Comparison of ENCODE assay signal across 12 cellular contexts in the genomic region with DNA sequence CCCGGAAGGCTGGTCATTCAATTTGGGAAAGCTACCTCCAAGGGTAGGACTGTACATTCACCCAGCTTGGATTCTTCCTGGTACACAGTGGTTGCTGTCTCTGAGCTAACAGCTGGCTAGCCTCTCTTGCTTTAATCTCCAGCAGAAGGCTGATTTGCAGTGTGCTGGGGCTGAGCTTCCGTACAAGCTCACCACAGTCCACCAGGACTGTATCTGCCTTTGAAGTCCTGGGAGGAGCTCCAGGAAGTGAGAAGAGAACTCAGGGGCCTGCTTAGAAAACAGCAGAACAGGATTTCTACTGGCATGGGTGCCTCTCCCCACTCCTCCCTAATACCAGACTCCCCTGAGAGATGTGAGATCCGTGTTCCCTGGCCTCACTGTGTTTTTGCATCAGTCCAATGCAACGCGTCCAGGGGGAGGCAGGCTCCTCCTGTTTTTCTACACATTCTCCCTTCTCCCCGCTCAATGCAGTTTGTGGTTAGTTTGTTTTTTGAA. TPM values are rescaled to one million over a fixed set of nuclear protein-coding genes. Genes with fewer than 3 reads are reported as not detected.
DNase-seq lines count a peak whose midpoint lies in the region; ATAC-seq, FAIRE-seq and TF ChIP-seq lines count a peak whose summit lies in the region.
"Had no signal": no experiment of that assay in that cellular context is flagged by ENCODE, and none has a peak within 500 bp of the region (broad histone marks: within the 10 kb centered on the region; RNA-seq: fewer than 3 reads in every experiment).

No MANE protein-coding gene starts in this region.

- peak; percentile 80 for FAIRE-seq in keratinocyte (lab: Jason Lieb, UNC)

- no peak overlapping the region for H3K4ac ChIP-seq in mesendoderm (ENCODE audit: low read depth, low read length)

- H4K5ac ChIP-seq in mesendoderm (ENCODE audit: low read length), result no peak overlapping the region

- no peak overlapping the region for H3K56ac ChIP-seq in mesendoderm (ENCODE audit: low read length)

- no peak overlapping the region for H2AK5ac ChIP-seq in mesendoderm (ENCODE audit: low read length)

- peaks cover 98% of the 10 kb centered on the region for H3K27me3 ChIP-seq in HCT116 (ENCODE audit: insufficient read depth, low read length)
- H3K27me3 ChIP-seq in brain microvascular endothelial cell (replicated peaks), result peaks cover under 1% of the 10 kb centered on the region
- H3K27me3 ChIP-seq in keratinocyte (ENCODE audit: control insufficient read depth, extremely low read depth, insufficient read depth, low read length), result no peaks in the 10 kb centered on the region
- H3K27me3 ChIP-seq in skeletal muscle tissue (ENCODE audit: control insufficient read depth in 3 of 3, insufficient read depth in 3 of 3, low read length in 3 of 3), result peaks cover 12 to 30% (median 29%) of the 10 kb centered on the region in 3 donors
- H3K27me3 ChIP-seq in mesendoderm (ENCODE audit: insufficient read depth, low read length, poor library complexity), result no peaks in the 10 kb centered on the region

- 0 out of 2 replicates have a peak, but pooled peaks have one; percentile 22 for TF ChIP-seq RAD21 in HCT116 (IDR thresholded peaks at IDR 0.05; ENCODE audit: low read depth)

- H2BK15ac ChIP-seq in mesendoderm (replicated peaks; ENCODE audit: low read depth), result no peak overlapping the region

- POLR2A ChIA-PET in HCT116 (lab: Charles Lee), result no interaction called here

- dilution Hi-C loops in keratinocyte (cut with MboI; ENCODE audit: extremely low pct_ligation_motif_present, low sequenced_read_pairs), result no loop called here

- BruUV-seq in HCT116 (replicated peaks; lab: Mats Ljungman, UMichigan), result no TSS peak

- no peak overlapping the region for H4K8ac ChIP-seq in mesendoderm (ENCODE audit: low read depth, low read length)

- H3K36me3 ChIP-seq in HCT116 (ENCODE audit: control insufficient read depth in 1 of 2, insufficient read depth in 2 of 2, low read length in 2 of 2) (no peaks in the 10 kb centered on the region), brain microvascular endothelial cell (replicated peaks) (no peaks in the 10 kb centered on the region), keratinocyte (ENCODE audit: control insufficient read depth in 2 of 2, extremely low read depth in 1 of 2, insufficient read depth in 2 of 2, low read length in 2 of 2) (peaks cover 5 to 12% of the 10 kb centered on the region in 2 experiments), skeletal muscle tissue (ENCODE audit: control insufficient read depth in 3 of 3, insufficient read depth in 3 of 3, low read length in 3 of 3) (no peaks in the 10 kb centered on the region), mesendoderm (ENCODE audit: control insufficient read depth, insufficient read depth, low read length) (no peaks in the 10 kb centered on the region)

- RAD21 ChIA-PET in HCT116 (lab: Charles Lee; ENCODE audit: low non-redundant PET in 1 of 2, low total read pairs in 2 of 2, uncharacterized antibody in 2 of 2, unreplicated experiment in 2 of 2), result no interaction called here

- no CpG with 5 or more reads among the region's 6 CpGs for WGBS in mesendoderm (ENCODE audit: extremely low coverage, insufficient coverage, low lambda C conversion rate)

- no peaks in the 10 kb centered on the region for H3K9me2 ChIP-seq in HCT116 (ENCODE audit: insufficient read depth)

- no peak; a peak in 1 of 6 replicates for TF ChIP-seq CTCF in HCT116 (IDR thresholded peaks at IDR 0.05 in 2 of 3, conservative IDR thresholded peaks at IDR 0.05 in 1 of 3; ENCODE audit: borderline replicate concordance in 1 of 3, insufficient read depth in 1 of 3, low read depth in 2 of 3, low read length in 2 of 3)
- peak; percentile 36 for TF ChIP-seq CTCF in brain microvascular endothelial cell (IDR thresholded peaks at IDR 0.05; ENCODE audit: low read depth, low read length, missing control alignments)
- TF ChIP-seq CTCF in keratinocyte (optimal IDR thresholded peaks at IDR 0.05 in 1 of 3, IDR thresholded peaks at IDR 0.05 in 1 of 3, conservative IDR thresholded peaks at IDR 0.05 in 1 of 3; ENCODE audit: extremely low read depth in 1 of 3, insufficient read depth in 2 of 3, low read length in 3 of 3), result peak in 1 of 3 experiments; percentile 38

- H2AFZ ChIP-seq in HCT116 (ENCODE audit: low read depth, low read length, poor library complexity, severe bottlenecking) (no peak overlapping the region), keratinocyte (ENCODE audit: control insufficient read depth, low read length) (no peak overlapping the region)

- intact Hi-C loops in HCT116 (cut with micrococcal nuclease), result no loop called here

- H3K18ac ChIP-seq in mesendoderm (ENCODE audit: low read length), result no peak overlapping the region

- no peaks in the 10 kb centered on the region for H3K79me2 ChIP-seq in HCT116 (ENCODE audit: insufficient read depth, low read length)
- H3K79me2 ChIP-seq in keratinocyte (ENCODE audit: control insufficient read depth, insufficient read depth, low read length), result peaks cover 89% of the 10 kb centered on the region
- H3K79me2 ChIP-seq in mesendoderm (ENCODE audit: control insufficient read depth, insufficient read depth, low read length), result no peaks in the 10 kb centered on the region

- no peak overlapping the region for H3K9ac ChIP-seq in HCT116 (ENCODE audit: low read length)
- H3K9ac ChIP-seq in keratinocyte (ENCODE audit: control insufficient read depth, extremely low read depth, insufficient read depth, low read length), result no peak overlapping the region
- peak overlapping the region in 1 of 3 donors; percentile 23 for H3K9ac ChIP-seq in skeletal muscle tissue (ENCODE audit: low read depth in 1 of 3, low read length in 3 of 3)
- H3K9ac ChIP-seq in mesendoderm (ENCODE audit: low read length), result no peak overlapping the region

- H3K4me3 ChIP-seq in HCT116 (replicated peaks in 1 of 2; ENCODE audit: low read depth in 1 of 2, low read length in 2 of 2), result no peak overlapping the region
- H3K4me3 ChIP-seq in brain microvascular endothelial cell (ENCODE audit: low read depth, low read length), result no peak overlapping the region
- H3K4me3 ChIP-seq in keratinocyte (ENCODE audit: control insufficient read depth in 2 of 3, extremely low read depth in 1 of 3, insufficient read depth in 2 of 3, low read depth in 1 of 3, low read length in 3 of 3), result no peak overlapping the region
- H3K4me3 ChIP-seq in skeletal muscle tissue (ENCODE audit: low read length in 3 of 3), result peak overlapping the region in 1 of 3 donors; percentile 38
- no peak overlapping the region for H3K4me3 ChIP-seq in mesendoderm (ENCODE audit: low read length)

- H3K9me3 ChIP-seq in HCT116 (ENCODE audit: control insufficient read depth in 1 of 2, insufficient read depth in 1 of 2, low read depth in 1 of 2, low read length in 2 of 2) (no peaks in the 10 kb centered on the region), keratinocyte (ENCODE audit: control insufficient read depth, low read depth, low read length) (no peaks in the 10 kb centered on the region), skeletal muscle tissue (ENCODE audit: control insufficient read depth in 3 of 3, low read length in 3 of 3) (no peaks in the 10 kb centered on the region)

- CTCF ChIA-PET in HCT116 (lab: Charles Lee), result interaction anchor here (1.2 to 2.5 kb wide), 4 partner anchors 9 to 94 kb away, joined by 3 to 16 read pairs (median 4); no protein-coding TSS in a partner anchor

- in situ Hi-C loops in brain microvascular endothelial cell (cut with HindIII; ENCODE audit: low pct_ligation_motif_present, low sequenced_read_pairs), result no loop called here

- H4K20me1 ChIP-seq in HCT116 (ENCODE audit: insufficient read depth), result no peaks in the 10 kb centered on the region; the same call in 1 of the 2 replicates
- H4K20me1 ChIP-seq in keratinocyte (ENCODE audit: control insufficient read depth, extremely low read depth, insufficient read depth, low read length), result no peaks in the 10 kb centered on the region

- H3K27ac ChIP-seq in HCT116 (ENCODE audit: low read depth, low read length) (no peak overlapping the region), brain microvascular endothelial cell (no peak overlapping the region), keratinocyte (ENCODE audit: control insufficient read depth, insufficient read depth, low read length) (no peak overlapping the region), skeletal muscle tissue (ENCODE audit: low read depth, low read length) (peak overlapping the region; percentile 40), mesendoderm (ENCODE audit: low read depth, low read length) (no peak overlapping the region)

- no peaks in the 10 kb centered on the region for H3K79me1 ChIP-seq in mesendoderm (ENCODE audit: low read length)

- ATAC-seq in HCT116 (peak; percentile 31; the same call in 1 of the 2 replicates), HG02840 (IDR thresholded peaks at IDR 0.05; ENCODE audit: low FRiP score, unreplicated experiment) (no peak), GM21367 (IDR thresholded peaks at IDR 0.05; ENCODE audit: unreplicated experiment) (no peak)

- no peak overlapping the region for H2BK120ac ChIP-seq in mesendoderm (ENCODE audit: low read depth, low read length)

- H3K4me1 ChIP-seq in HCT116 (ENCODE audit: control insufficient read depth in 1 of 2, insufficient read depth in 2 of 2, low read length in 2 of 2) (no peaks in the 10 kb centered on the region), keratinocyte (ENCODE audit: control insufficient read depth, extremely low read depth, insufficient read depth, low read length) (peaks cover 57% of the 10 kb centered on the region), skeletal muscle tissue (ENCODE audit: control insufficient read depth in 3 of 3, insufficient read depth in 3 of 3, low read length in 3 of 3) (peaks cover 19 to 32% (median 19%) of the 10 kb centered on the region in 3 donors), mesendoderm (ENCODE audit: control insufficient read depth, low read depth, low read length) (no peaks in the 10 kb centered on the region)

- no peak overlapping the region for H2BK5ac ChIP-seq in mesendoderm (ENCODE audit: low read length)

- no peak for TF ChIP-seq POLR2A in HCT116 (IDR thresholded peaks at IDR 0.05; ENCODE audit: borderline replicate concordance, extremely low read depth, insufficient read depth, insufficient read length)

- H3K23ac ChIP-seq in mesendoderm (ENCODE audit: low read length), result no peak overlapping the region

- no peak for DNase-seq in HCT116 (ENCODE audit: low read depth, low spot score)
- DNase-seq in brain microvascular endothelial cell, result peak; percentile 24
- DNase-seq in keratinocyte (ENCODE audit: low read depth, low spot score), result no peak
- no peak for DNase-seq in GM19240 (ENCODE audit: insufficient read length, low spot score)
- no peak for DNase-seq in mesendoderm
- DNase-seq: glutamatergic neuron; NCI-H1694 treated with DMSO at 0.1 percent for 48 hours; stimulated activated CD4-positive, alpha-beta T cell treated with anti-CD3 and anti-CD28 coated beads, Interleukin-2, amount 100 ng/mL, for 48 hours; T-helper 9 cell had no signal

- H3K9me1 ChIP-seq in keratinocyte (ENCODE audit: control insufficient read depth, extremely low read depth, insufficient read depth, low read length), result peaks cover 5% of the 10 kb centered on the region

- H3K4me2 ChIP-seq in HCT116 (ENCODE audit: low read length) (no peak overlapping the region), keratinocyte (ENCODE audit: control insufficient read depth, extremely low read depth, insufficient read depth, low read depth, low read length) (peak overlapping the region; percentile 22), mesendoderm (ENCODE audit: low read length) (no peak overlapping the region)

RNA-seq across cellular contexts. Expression of gene AFAP1L2, which starts 6.6 kb away (rescaled TPM):
- 0.93 TPM for total RNA-seq in HCT116 (2021; ENCODE audit: unreplicated experiment)
- 0.59 and 0.68 TPM in 2 replicates for polyA plus RNA-seq in HCT116 (2012)
- polyA plus RNA-seq in keratinocyte, result 36.8 to 52.5 TPM (median 40.4 TPM) in 3 replicates
- 20.8 TPM for polyA plus RNA-seq in keratinocyte (2011; ENCODE audit: low read depth)
- 29.7 and 35.5 TPM in 2 replicates for polyA plus RNA-seq in keratinocyte (2011; cell fraction: cytosol; rRNA removed)
- polyA plus RNA-seq in keratinocyte (2011; cell fraction: nucleus; rRNA removed), result 69.0 and 69.2 TPM in 2 replicates
- polyA plus RNA-seq in keratinocyte (2012; ENCODE audit: low replicate concordance), result 13.0 and 44.6 TPM in 2 replicates
- 49.9 to 74.0 TPM (median 61.2 TPM) in 3 replicates for polyA minus RNA-seq in keratinocyte
- polyA minus RNA-seq in keratinocyte (2011; cell fraction: cytosol; rRNA and poly(A)+ RNA removed), result 44.5 TPM
- polyA minus RNA-seq in keratinocyte (2011; cell fraction: nucleus; rRNA and poly(A)+ RNA removed), result 47.1 and 58.1 TPM in 2 replicates
- total RNA-seq in skeletal muscle tissue, result 24.0 TPM
- 2.5 TPM for polyA plus RNA-seq in mesendoderm (2013, experiment 1 of 2)
- 2.6 TPM for polyA plus RNA-seq in mesendoderm (2013, experiment 2 of 2)

Comparison
In these comparisons a context has a peak if more than half of its experiments do, and no peak if none do; other contexts are left out.
1. RNA of gene AFAP1L2, which starts 6.6 kb away (total RNA-seq): 24.0 TPM in skeletal muscle tissue (single experiment); 0.93 TPM in HCT116 (single experiment); every median in the first group is over 10 times any median in the second.